16 cellular contexts compared by ENCODE assay signal in genomic region chr1:73623946-73624345, GRCh38.
DNase-seq lines count a peak whose midpoint lies in the region; ATAC-seq, FAIRE-seq and TF ChIP-seq lines count a peak whose summit lies in the region.
"Had no signal": no experiment of that assay in that cellular context is flagged by ENCODE, and none has a peak within 500 bp of the region (broad histone marks: within the 10 kb centered on the region; RNA-seq: fewer than 3 reads in every experiment).

No MANE protein-coding gene starts in this region.

- H3K27me3 Mint-ChIP-seq in astrocyte (ENCODE audit: low read depth, unreplicated experiment) = peaks cover 2% of the 10 kb centered on the region
- no peaks in the 10 kb centered on the region for H3K27me3 Mint-ChIP-seq in CD14-positive monocyte (ENCODE audit: low read depth in 3 of 3)

- no peaks in the 10 kb centered on the region for H3K4me1 ChIP-seq in astrocyte (ENCODE audit: insufficient read depth, low read length)
- H3K4me1 ChIP-seq: A549, BE2C had no signal

- H3K4me3 Mint-ChIP-seq in astrocyte (ENCODE audit: unreplicated experiment) = no peak overlapping the region
- H3K4me3 Mint-ChIP-seq in CD14-positive monocyte = no peak overlapping the region
- H3K4me3 Mint-ChIP-seq: CD8-positive, alpha-beta T cell; HFFc6 had no signal

- peak; percentile 20 for FAIRE-seq in astrocyte (lab: Jason Lieb, UNC)
- FAIRE-seq: A549, D721Med had no signal

- no peaks in the 10 kb centered on the region for H3K4me1 Mint-ChIP-seq in astrocyte (ENCODE audit: low read depth, unreplicated experiment)
- no peaks in the 10 kb centered on the region for H3K4me1 Mint-ChIP-seq in CD14-positive monocyte

- H3K27ac Mint-ChIP-seq in astrocyte (ENCODE audit: unreplicated experiment) (no peak overlapping the region), CD14-positive monocyte (no peak overlapping the region)
- H3K27ac Mint-ChIP-seq: CD8-positive, alpha-beta T cell; HFFc6 had no signal

- H3K4me3 ChIP-seq in astrocyte (ENCODE audit: insufficient read depth, low read depth, low read length) = no peak overlapping the region
- H3K4me3 ChIP-seq: A549 had no signal

- no peak overlapping the region for H2AFZ ChIP-seq in astrocyte (ENCODE audit: low read depth, low read length)

- no peaks in the 10 kb centered on the region for H3K36me3 ChIP-seq in astrocyte (ENCODE audit: insufficient read depth, low read length)
- H3K36me3 ChIP-seq: BE2C had no signal

- in situ Hi-C loops in G401 (cut with HindIII; ENCODE audit: low sequenced_read_pairs) = no loop called here

- no peak overlapping the region for H3K4me2 ChIP-seq in astrocyte (ENCODE audit: low read length)
- H3K4me2 ChIP-seq: A549 had no signal

- no peaks in the 10 kb centered on the region for H3K79me2 ChIP-seq in astrocyte (ENCODE audit: insufficient read depth, low read length)

- intact Hi-C loops in CD14-positive monocyte (cut with micrococcal nuclease) = no loop called here

- TF ChIP-seq CTCF in astrocyte (IDR thresholded peaks at IDR 0.05; ENCODE audit: insufficient read depth, low read depth, low read length) (no peak), CD14-positive monocyte (IDR thresholded peaks at IDR 0.05) (no peak)

- H3K36me3 Mint-ChIP-seq in astrocyte (ENCODE audit: low read depth, unreplicated experiment) = no peaks in the 10 kb centered on the region
- H3K36me3 Mint-ChIP-seq in CD14-positive monocyte = no peaks in the 10 kb centered on the region
- H3K36me3 Mint-ChIP-seq: CD8-positive, alpha-beta T cell had no signal

- H3K27ac ChIP-seq in astrocyte (ENCODE audit: low read depth, low read length) = no peak overlapping the region
- H3K27ac ChIP-seq: A549, C4-2B had no signal

- DNase-seq in DMS79 (lab: John Stamatoyannopoulos, UW) (peak; percentile 92), G401 (ENCODE audit: low spot score) (peak; percentile 71), astrocyte (ENCODE audit: low read depth) (no peak), pons (ENCODE audit: low spot score) (peak; percentile 3), 8988T (no peak), CD14-positive monocyte (ENCODE audit: low spot score) (no peak)
- DNase-seq: BE2C; CD8-positive, alpha-beta T cell; COR-L47; DMS153; HCEC 1CT; HFFc6 had no signal

- no peak overlapping the region for H3K9ac ChIP-seq in astrocyte (ENCODE audit: low read length)

- H4K20me1 ChIP-seq in astrocyte (ENCODE audit: insufficient read depth, low read length) = no peaks in the 10 kb centered on the region

- H3K9me3 ChIP-seq in astrocyte (ENCODE audit: insufficient read depth, low read depth, low read length) = no peaks in the 10 kb centered on the region
- H3K9me3 ChIP-seq: A549, BE2C had no signal

- H3K27me3 ChIP-seq in astrocyte (ENCODE audit: insufficient read depth, low read length) = no peaks in the 10 kb centered on the region
- H3K27me3 ChIP-seq: BE2C had no signal

- H3K9me3 Mint-ChIP-seq in astrocyte (ENCODE audit: unreplicated experiment) (no peaks in the 10 kb centered on the region), CD14-positive monocyte (peaks cover 4 to 14% (median 8%) of the 10 kb centered on the region in 7 donors)

- ATAC-seq in HG02759 (IDR thresholded peaks at IDR 0.05; ENCODE audit: unreplicated experiment) = no peak
- ATAC-seq: A549; CD8-positive, alpha-beta T cell had no signal

Comparison
In these comparisons a context has a peak if more than half of its experiments do, and no peak if none do; other contexts are left out.
1. DNase-seq: peak in DMS79 (single experiment), G401 (single experiment) and pons (single experiment); none in astrocyte (single experiment), 8988T (single experiment) and CD14-positive monocyte (single experiment).